ENCODE assay signal across 1 cellular context in the genomic region with DNA sequence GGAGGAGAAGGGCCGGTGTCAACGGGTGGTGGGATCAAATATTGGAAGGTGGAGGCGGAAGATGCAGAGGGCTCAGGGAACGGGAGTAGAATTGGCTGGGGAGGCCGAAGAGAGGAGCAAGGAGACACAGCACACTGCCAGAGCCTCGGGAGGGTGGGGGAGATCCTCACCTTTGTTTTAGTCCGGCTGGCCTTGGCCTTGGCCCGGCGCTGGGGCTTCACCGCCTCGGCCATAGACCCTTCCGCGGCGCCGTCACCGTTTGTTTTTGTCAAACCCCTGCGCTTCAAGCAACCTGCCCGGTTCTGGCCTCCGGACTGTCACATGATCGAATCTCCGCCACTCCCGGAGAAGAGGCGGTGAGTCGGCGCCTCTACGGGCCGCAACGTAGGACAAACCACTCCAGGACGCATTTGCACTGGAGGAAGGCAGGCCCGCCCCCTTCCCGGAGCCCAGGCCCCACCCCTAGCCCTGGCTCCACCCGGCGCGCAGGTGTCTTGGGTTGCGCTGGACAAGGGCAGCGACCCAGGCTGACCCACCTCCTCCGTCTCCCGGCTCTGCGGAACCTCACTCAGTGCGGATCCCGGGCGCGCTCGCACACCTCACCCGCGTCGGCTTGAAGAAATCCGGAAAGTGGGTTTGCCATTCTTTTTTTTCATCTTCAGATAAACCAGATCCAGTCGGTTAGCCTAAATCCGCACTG.
TF ChIP-seq lines count a peak whose summit lies in the region.

TSS of gene EPG5 (minus strand) at position 323 of the 700 bp plus-strand sequence. CDS start at position 233, 90 bp downstream.

TF ChIP-seq in HepG2, 621 proteins besides CTCF, POLR2A, EP300 and RAD21 (continued from another document and continues in another):
- TF ChIP-seq, protein P1, sequence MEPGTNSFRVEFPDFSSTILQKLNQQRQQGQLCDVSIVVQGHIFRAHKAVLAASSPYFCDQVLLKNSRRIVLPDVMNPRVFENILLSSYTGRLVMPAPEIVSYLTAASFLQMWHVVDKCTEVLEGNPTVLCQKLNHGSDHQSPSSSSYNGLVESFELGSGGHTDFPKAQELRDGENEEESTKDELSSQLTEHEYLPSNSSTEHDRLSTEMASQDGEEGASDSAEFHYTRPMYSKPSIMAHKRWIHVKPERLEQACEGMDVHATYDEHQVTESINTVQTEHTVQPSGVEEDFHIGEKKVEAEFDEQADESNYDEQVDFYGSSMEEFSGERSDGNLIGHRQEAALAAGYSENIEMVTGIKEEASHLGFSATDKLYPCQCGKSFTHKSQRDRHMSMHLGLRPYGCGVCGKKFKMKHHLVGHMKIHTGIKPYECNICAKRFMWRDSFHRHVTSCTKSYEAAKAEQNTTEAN (CRISPR knock-in tag; conservative IDR thresholded peaks at IDR 0.05), result 0 out of 2 replicates have a peak, but pooled peaks have one; percentile 50
- TF ChIP-seq YEATS2 (CRISPR knock-in tag; IDR thresholded peaks at IDR 0.05; ENCODE audit: borderline replicate concordance) (peak; percentile 93), ZNF484 (CRISPR knock-in tag; IDR thresholded peaks at IDR 0.05; ENCODE audit: borderline replicate concordance, low read depth) (no peak), HOXA9 (CRISPR knock-in tag; IDR thresholded peaks at IDR 0.05; ENCODE audit: borderline replicate concordance) (no peak), RFX5 (IDR thresholded peaks at IDR 0.05; ENCODE audit: low read depth, low read length) (no peak), ZBTB7A (CRISPR knock-in tag; IDR thresholded peaks at IDR 0.05) (no peak), AKAP8 (CRISPR knock-in tag; IDR thresholded peaks at IDR 0.05) (peak; percentile 39; the same call in 1 of the 2 replicates), GZF1 (CRISPR knock-in tag; IDR thresholded peaks at IDR 0.05) (no peak), USF2 (IDR thresholded peaks at IDR 0.05; ENCODE audit: low read depth, low read length) (peak; percentile 71), USF2 (CRISPR knock-in tag; IDR thresholded peaks at IDR 0.05; ENCODE audit: borderline replicate concordance) (peak; percentile 89; the same call in 1 of the 2 replicates), ZNF383 (CRISPR knock-in tag; IDR thresholded peaks at IDR 0.05; ENCODE audit: borderline replicate concordance) (no peak), HCFC1 (IDR thresholded peaks at IDR 0.05; ENCODE audit: low read depth, low read length) (peak; percentile 53; the same call in 1 of the 2 replicates), RBM39 (IDR thresholded peaks at IDR 0.05; ENCODE audit: low read depth, low read length, poor library complexity, severe bottlenecking) (peak; percentile 64), FOXJ3 (CRISPR knock-in tag; IDR thresholded peaks at IDR 0.05; ENCODE audit: borderline replicate concordance) (no peak), KLF13 (CRISPR knock-in tag; IDR thresholded peaks at IDR 0.05) (no peak), BCL6 (CRISPR knock-in tag; IDR thresholded peaks at IDR 0.05) (peak; percentile 30; the same call in 1 of the 2 replicates), MATR3 (CRISPR knock-in tag; IDR thresholded peaks at IDR 0.05) (no peak), SP5 (CRISPR knock-in tag; IDR thresholded peaks at IDR 0.05; ENCODE audit: borderline replicate concordance, low read depth) (peak; percentile 67), HOXA5 (CRISPR knock-in tag; IDR thresholded peaks at IDR 0.05) (no peak), KDM5B (CRISPR knock-in tag; IDR thresholded peaks at IDR 0.05; ENCODE audit: borderline replicate concordance) (peak; percentile 83; the same call in 1 of the 2 replicates), ZNF7 (CRISPR knock-in tag; IDR thresholded peaks at IDR 0.05) (no peak), SNAI1 (CRISPR knock-in tag; IDR thresholded peaks at IDR 0.05; ENCODE audit: borderline replicate concordance) (no peak), ZKSCAN5 (CRISPR knock-in tag; IDR thresholded peaks at IDR 0.05) (no peak), ZNF883 (CRISPR knock-in tag; IDR thresholded peaks at IDR 0.05; ENCODE audit: not compliant biosample characterization) (peak; percentile 54), HMGA1 (CRISPR knock-in tag; conservative IDR thresholded peaks at IDR 0.05) (no peak), ZNF20 (CRISPR knock-in tag; IDR thresholded peaks at IDR 0.05) (no peak), FOSL1 (CRISPR knock-in tag; IDR thresholded peaks at IDR 0.05; ENCODE audit: borderline replicate concordance) (no peak), ZNF367 (CRISPR knock-in tag; IDR thresholded peaks at IDR 0.05; ENCODE audit: borderline replicate concordance) (no peak)
- TF ChIP-seq, protein P2, sequence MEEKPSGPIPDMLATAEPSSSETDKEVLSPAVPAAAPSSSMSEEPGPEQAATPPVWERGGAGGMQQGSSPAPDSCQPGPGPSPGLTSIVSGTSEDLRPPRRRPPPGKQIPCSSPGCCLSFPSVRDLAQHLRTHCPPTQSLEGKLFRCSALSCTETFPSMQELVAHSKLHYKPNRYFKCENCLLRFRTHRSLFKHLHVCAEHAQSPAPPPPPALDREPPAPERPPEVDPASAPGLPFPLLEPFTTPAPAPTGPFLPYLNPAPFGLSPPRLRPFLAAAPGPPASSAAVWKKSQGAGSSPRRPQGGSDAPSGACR (CRISPR knock-in tag; IDR thresholded peaks at IDR 0.05), result 0 out of 2 replicates have a peak, but pooled peaks have one; percentile 66
- TF ChIP-seq, protein P3, sequence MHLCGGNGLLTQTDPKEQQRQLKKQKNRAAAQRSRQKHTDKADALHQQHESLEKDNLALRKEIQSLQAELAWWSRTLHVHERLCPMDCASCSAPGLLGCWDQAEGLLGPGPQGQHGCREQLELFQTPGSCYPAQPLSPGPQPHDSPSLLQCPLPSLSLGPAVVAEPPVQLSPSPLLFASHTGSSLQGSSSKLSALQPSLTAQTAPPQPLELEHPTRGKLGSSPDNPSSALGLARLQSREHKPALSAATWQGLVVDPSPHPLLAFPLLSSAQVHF (CRISPR knock-in tag; IDR thresholded peaks at IDR 0.05), result no peak
- TF ChIP-seq, protein P4, sequence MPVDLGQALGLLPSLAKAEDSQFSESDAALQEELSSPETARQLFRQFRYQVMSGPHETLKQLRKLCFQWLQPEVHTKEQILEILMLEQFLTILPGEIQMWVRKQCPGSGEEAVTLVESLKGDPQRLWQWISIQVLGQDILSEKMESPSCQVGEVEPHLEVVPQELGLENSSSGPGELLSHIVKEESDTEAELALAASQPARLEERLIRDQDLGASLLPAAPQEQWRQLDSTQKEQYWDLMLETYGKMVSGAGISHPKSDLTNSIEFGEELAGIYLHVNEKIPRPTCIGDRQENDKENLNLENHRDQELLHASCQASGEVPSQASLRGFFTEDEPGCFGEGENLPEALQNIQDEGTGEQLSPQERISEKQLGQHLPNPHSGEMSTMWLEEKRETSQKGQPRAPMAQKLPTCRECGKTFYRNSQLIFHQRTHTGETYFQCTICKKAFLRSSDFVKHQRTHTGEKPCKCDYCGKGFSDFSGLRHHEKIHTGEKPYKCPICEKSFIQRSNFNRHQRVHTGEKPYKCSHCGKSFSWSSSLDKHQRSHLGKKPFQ (CRISPR knock-in tag; IDR thresholded peaks at IDR 0.05; ENCODE audit: insufficient replicate concordance), result no peak
- TF ChIP-seq, protein P5, sequence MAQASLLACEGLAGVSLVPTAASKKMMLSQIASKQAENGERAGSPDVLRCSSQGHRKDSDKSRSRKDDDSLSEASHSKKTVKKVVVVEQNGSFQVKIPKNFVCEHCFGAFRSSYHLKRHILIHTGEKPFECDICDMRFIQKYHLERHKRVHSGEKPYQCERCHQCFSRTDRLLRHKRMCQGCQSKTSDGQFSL (CRISPR knock-in tag; IDR thresholded peaks at IDR 0.05), result no peak
- TF ChIP-seq, protein P6, sequence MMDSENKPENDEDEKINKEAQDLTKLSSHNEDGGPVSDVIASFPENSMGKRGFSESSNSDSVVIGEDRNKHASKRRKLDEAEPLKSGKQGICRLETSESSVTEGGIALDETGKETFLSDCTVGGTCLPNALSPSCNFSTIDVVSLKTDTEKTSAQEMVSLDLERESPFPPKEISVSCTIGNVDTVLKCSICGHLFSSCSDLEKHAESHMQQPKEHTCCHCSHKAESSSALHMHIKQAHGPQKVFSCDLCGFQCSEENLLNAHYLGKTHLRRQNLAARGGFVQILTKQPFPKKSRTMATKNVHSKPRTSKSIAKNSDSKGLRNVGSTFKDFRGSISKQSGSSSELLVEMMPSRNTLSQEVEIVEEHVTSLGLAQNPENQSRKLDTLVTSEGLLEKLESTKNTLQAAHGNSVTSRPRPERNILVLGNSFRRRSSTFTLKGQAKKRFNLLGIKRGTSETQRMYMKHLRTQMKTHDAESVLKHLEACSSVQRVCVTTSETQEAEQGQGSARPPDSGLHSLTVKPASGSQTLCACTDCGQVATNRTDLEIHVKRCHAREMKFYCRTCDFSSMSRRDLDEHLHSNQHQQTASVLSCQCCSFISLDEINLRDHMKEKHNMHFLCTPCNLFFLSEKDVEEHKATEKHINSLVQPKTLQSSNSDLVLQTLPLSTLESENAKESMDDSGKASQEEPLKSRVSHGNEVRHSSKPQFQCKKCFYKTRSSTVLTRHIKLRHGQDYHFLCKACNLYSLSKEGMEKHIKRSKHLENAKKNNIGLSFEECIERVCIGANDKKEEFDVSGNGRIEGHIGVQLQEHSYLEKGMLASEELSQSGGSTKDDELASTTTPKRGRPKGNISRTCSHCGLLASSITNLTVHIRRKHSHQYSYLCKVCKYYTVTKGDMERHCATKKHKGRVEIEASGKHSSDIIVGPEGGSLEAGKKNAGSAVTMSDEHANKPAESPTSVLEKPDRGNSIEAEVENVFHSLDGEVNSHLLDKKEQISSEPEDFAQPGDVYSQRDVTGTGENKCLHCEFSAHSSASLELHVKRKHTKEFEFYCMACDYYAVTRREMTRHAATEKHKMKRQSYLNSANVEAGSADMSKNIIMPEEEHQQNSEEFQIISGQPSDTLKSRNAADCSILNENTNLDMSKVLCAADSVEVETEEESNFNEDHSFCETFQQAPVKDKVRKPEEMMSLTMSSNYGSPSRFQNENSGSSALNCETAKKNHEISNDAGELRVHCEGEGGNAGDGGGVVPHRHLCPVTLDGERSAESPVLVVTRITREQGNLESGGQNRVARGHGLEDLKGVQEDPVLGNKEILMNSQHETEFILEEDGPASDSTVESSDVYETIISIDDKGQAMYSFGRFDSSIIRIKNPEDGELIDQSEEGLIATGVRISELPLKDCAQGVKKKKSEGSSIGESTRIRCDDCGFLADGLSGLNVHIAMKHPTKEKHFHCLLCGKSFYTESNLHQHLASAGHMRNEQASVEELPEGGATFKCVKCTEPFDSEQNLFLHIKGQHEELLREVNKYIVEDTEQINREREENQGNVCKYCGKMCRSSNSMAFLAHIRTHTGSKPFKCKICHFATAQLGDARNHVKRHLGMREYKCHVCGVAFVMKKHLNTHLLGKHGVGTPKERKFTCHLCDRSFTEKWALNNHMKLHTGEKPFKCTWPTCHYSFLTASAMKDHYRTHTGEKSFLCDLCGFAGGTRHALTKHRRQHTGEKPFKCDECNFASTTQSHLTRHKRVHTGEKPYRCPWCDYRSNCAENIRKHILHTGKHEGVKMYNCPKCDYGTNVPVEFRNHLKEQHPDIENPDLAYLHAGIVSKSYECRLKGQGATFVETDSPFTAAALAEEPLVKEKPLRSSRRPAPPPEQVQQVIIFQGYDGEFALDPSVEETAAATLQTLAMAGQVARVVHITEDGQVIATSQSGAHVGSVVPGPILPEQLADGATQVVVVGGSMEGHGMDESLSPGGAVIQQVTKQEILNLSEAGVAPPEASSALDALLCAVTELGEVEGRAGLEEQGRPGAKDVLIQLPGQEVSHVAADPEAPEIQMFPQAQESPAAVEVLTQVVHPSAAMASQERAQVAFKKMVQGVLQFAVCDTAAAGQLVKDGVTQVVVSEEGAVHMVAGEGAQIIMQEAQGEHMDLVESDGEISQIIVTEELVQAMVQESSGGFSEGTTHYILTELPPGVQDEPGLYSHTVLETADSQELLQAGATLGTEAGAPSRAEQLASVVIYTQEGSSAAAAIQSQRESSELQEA (CRISPR knock-in tag; IDR thresholded peaks at IDR 0.05; ENCODE audit: not compliant biosample characterization), result peak; percentile 72
